25 cellular contexts compared by ENCODE assay signal in genomic region chr9:130972277-130972956, GRCh38. TPM values are rescaled to one million over a fixed set of nuclear protein-coding genes. Genes with fewer than 3 reads are reported as not detected.
"Had no signal": no experiment of that assay in that cellular context is flagged by ENCODE, and none has a peak within 500 bp of the region (broad histone marks: within the 10 kb centered on the region; RNA-seq: fewer than 3 reads in every experiment).

No MANE protein-coding gene starts in this region.

- DNase-seq: activated CD4-positive, alpha-beta memory T cell treated with anti-CD3 and anti-CD28 coated beads for 36 hours; activated CD4-positive, alpha-beta T cell treated with anti-CD3 and anti-CD28 coated beads for 48 hours; activated CD4-positive, CD25-positive, alpha-beta regulatory T cell treated with anti-CD3 and anti-CD28 coated beads, Interleukin-2, amount 50 U/mL, for 72 hours; activated CD8-positive, alpha-beta memory T cell treated with anti-CD3 and anti-CD28 coated beads for 24 hours; activated gamma-delta T cell; activated naive CD4-positive, alpha-beta T cell treated with anti-CD3 and anti-CD28 coated beads for 36 hours; activated T-cell treated with anti-CD3 and anti-CD28 coated beads, Interleukin-2, amount 50 U/mL, for 4 hours; brain microvascular endothelial cell; Kasumi-1; KBM-7; NCI-H1092; NCI-H1417; NCI-H1694; NCI-H2029 treated with DMSO at 0.1 percent for 48 hours; NCI-H345; NCI-H510A; NCI-H526 treated with DMSO at 0.1 percent for 48 hours; NK-92 treated with Interleukin-12 subunit alpha and Interleukin-12 subunit beta, amount 100 ng/mL, for 24 hours; OCI-M1; Peyer's patch; SHP77 treated with DMSO at 0.1 percent for 48 hours had no signal

- H3K36me3 ChIP-seq: brain microvascular endothelial cell, cardiac muscle cell, Peyer's patch had no signal

- H3K27ac ChIP-seq: brain microvascular endothelial cell, cardiac muscle cell, Peyer's patch, RWPE1 had no signal

- H3K9me3 ChIP-seq: Peyer's patch had no signal

- H3K27me3 ChIP-seq: cardiac muscle cell, Peyer's patch had no signal

- H3K4me3 ChIP-seq: cardiac muscle cell, Peyer's patch had no signal

- H3K4me3 Mint-ChIP-seq: activated CD4-positive, alpha-beta memory T cell treated with anti-CD3 and anti-CD28 coated beads for 36 hours; activated naive CD4-positive, alpha-beta T cell treated with anti-CD3 and anti-CD28 coated beads for 36 hours; activated naive CD8-positive, alpha-beta T cell; activated T-cell treated with anti-CD3 and anti-CD28 coated beads, Interleukin-2, amount 50 U/mL, for 4 hours; T-helper 1 cell treated with Interleukin-12 subunit alpha and Interleukin-12 subunit beta and Interleukin-4 antibody, amounts not matched to agents 30 μg/mL and 1 μg/mL, for 36 hours had no signal

- ATAC-seq: activated T-cell treated with anti-CD3 and anti-CD28 coated beads, Interleukin-2, amount 50 U/mL, for 4 hours had no signal

- H3K36me3 Mint-ChIP-seq: activated CD4-positive, alpha-beta memory T cell treated with anti-CD3 and anti-CD28 coated beads for 36 hours; activated naive CD8-positive, alpha-beta T cell had no signal

- H3K9me3 Mint-ChIP-seq: activated CD4-positive, alpha-beta memory T cell treated with anti-CD3 and anti-CD28 coated beads for 36 hours; activated naive CD4-positive, alpha-beta T cell treated with anti-CD3 and anti-CD28 coated beads for 36 hours; activated T-cell treated with anti-CD3 and anti-CD28 coated beads, Interleukin-2, amount 50 U/mL, for 4 hours; T-helper 1 cell treated with Interleukin-12 subunit alpha and Interleukin-12 subunit beta and Interleukin-4 antibody, amounts not matched to agents 30 μg/mL and 1 μg/mL, for 36 hours had no signal

- H3K4me1 ChIP-seq: Peyer's patch had no signal

- H3K27ac Mint-ChIP-seq: activated CD4-positive, alpha-beta memory T cell treated with anti-CD3 and anti-CD28 coated beads for 36 hours; activated naive CD4-positive, alpha-beta T cell treated with anti-CD3 and anti-CD28 coated beads for 36 hours; activated naive CD8-positive, alpha-beta T cell; T-helper 1 cell treated with Interleukin-12 subunit alpha and Interleukin-12 subunit beta and Interleukin-4 antibody, amounts not matched to agents 30 μg/mL and 1 μg/mL, for 36 hours had no signal

RNA-seq across cellular contexts. Expression of gene FIBCD1, which starts 33.4 kb away (rescaled TPM):
- total RNA-seq: activated CD4-positive, alpha-beta memory T cell treated with anti-CD3 and anti-CD28 coated beads for 36 hours; activated naive CD4-positive, alpha-beta T cell treated with anti-CD3 and anti-CD28 coated beads for 36 hours; activated T-cell treated with anti-CD3 and anti-CD28 coated beads, Interleukin-2, amount 50 U/mL, for 4 hours had no signal
